Comparison of ENCODE assay signal across 15 cellular contexts in genomic region chr7:106767073-106767472, GRCh38.
DNase-seq lines count a peak whose midpoint lies in the region; ATAC-seq and TF ChIP-seq lines count a peak whose summit lies in the region.
"Had no signal": no experiment of that assay in that cellular context is flagged by ENCODE, and none has a peak within 500 bp of the region (broad histone marks: within the 10 kb centered on the region; RNA-seq: fewer than 3 reads in every experiment).

No MANE protein-coding gene starts in this region.

- no peaks in the 10 kb centered on the region for H3K36me3 Mint-ChIP-seq in CD4-positive, alpha-beta T cell (ENCODE audit: low read depth)
- peaks cover 2% of the 10 kb centered on the region for H3K36me3 Mint-ChIP-seq in activated CD8-positive, alpha-beta T cell treated with anti-CD3 and anti-CD28 coated beads for 36 hours (ENCODE audit: low read depth)

- no peak for DNase-seq in CD4-positive, alpha-beta T cell
- DNase-seq in KBM-7 = peak; percentile 61
- no peak for DNase-seq in activated CD8-positive, alpha-beta T cell treated with anti-CD3 and anti-CD28 coated beads for 36 hours
- no peak for DNase-seq in hepatocyte (ENCODE audit: low spot score)
- no peak for DNase-seq in esophagus squamous epithelium (lab: John Stamatoyannopoulos, UW)
- no peak for DNase-seq in GM13976 (ENCODE audit: low spot score)
- no peak for DNase-seq in D341Med (ENCODE audit: low spot score)
- DNase-seq: COR-L47, KG1, NCI-H2171, nephron progenitor cell, SHP77, spleen had no signal

- intact Hi-C loops in CD4-positive, alpha-beta T cell (cut with DNase I, micrococcal nuclease) = no loop called here
- intact Hi-C loops in activated CD8-positive, alpha-beta T cell treated with anti-CD3 and anti-CD28 coated beads for 36 hours (cut with micrococcal nuclease) = no loop called here
- intact Hi-C loops in esophagus squamous epithelium (cut with DNase I) = no loop called here

- peak; percentile 55 for ATAC-seq in CD4-positive, alpha-beta T cell (ENCODE audit: poor library complexity)
- peak; percentile 28 for ATAC-seq in activated CD8-positive, alpha-beta T cell treated with anti-CD3 and anti-CD28 coated beads for 36 hours
- no peak for ATAC-seq in GM19452 (IDR thresholded peaks at IDR 0.05; ENCODE audit: unreplicated experiment)
- ATAC-seq: esophagus mucosa had no signal

- TF ChIP-seq POLR2A in esophagus squamous epithelium (IDR thresholded peaks at IDR 0.05) = no peak

- H3K4me1 ChIP-seq in hepatocyte (ENCODE audit: insufficient read depth) = no peaks in the 10 kb centered on the region
- H3K4me1 ChIP-seq in esophagus squamous epithelium = peaks cover 0 to 9% (median 3%) of the 10 kb centered on the region in 3 donors

- H3K9me3 ChIP-seq in CD4-positive, alpha-beta T cell (ENCODE audit: control insufficient read depth, low read length) = no peaks in the 10 kb centered on the region
- H3K9me3 ChIP-seq in hepatocyte (ENCODE audit: low read depth) (no peaks in the 10 kb centered on the region), esophagus squamous epithelium (no peaks in the 10 kb centered on the region)
- H3K9me3 ChIP-seq: spleen had no signal

- H3K79me2 ChIP-seq in hepatocyte = no peaks in the 10 kb centered on the region

- H3K4me3 ChIP-seq in hepatocyte (no peak overlapping the region), esophagus squamous epithelium (no peak overlapping the region)

- H3K27ac ChIP-seq in CD4-positive, alpha-beta T cell (ENCODE audit: low read depth, low read length) = no peak overlapping the region
- H3K27ac ChIP-seq in hepatocyte (no peak overlapping the region), esophagus squamous epithelium (no peak overlapping the region)

- no peaks in the 10 kb centered on the region for H3K9me3 Mint-ChIP-seq in CD4-positive, alpha-beta T cell
- H3K9me3 Mint-ChIP-seq in activated CD8-positive, alpha-beta T cell treated with anti-CD3 and anti-CD28 coated beads for 36 hours = peaks cover 3% of the 10 kb centered on the region
- H3K9me3 Mint-ChIP-seq: nephron progenitor cell had no signal

- CTCF ChIA-PET in CD4-positive, alpha-beta T cell (lab: Charles Lee) = no interaction called here
- CTCF ChIA-PET in activated CD8-positive, alpha-beta T cell treated with anti-CD3 and anti-CD28 coated beads for 36 hours (lab: Charles Lee) = interaction anchor here (1.0 to 3.3 kb wide), 6 partner anchors 8 to 106 kb away, joined by 3 to 14 read pairs (median 5); partner anchors contain the start of gene CCDC71L

- H3K36me3 ChIP-seq in hepatocyte (replicated peaks; ENCODE audit: insufficient read depth, low read depth) (no peaks in the 10 kb centered on the region), esophagus squamous epithelium (no peaks in the 10 kb centered on the region)
- H3K36me3 ChIP-seq: spleen had no signal

- H3K4me2 ChIP-seq in hepatocyte = no peak overlapping the region

- peak overlapping the region; percentile 37 for H2AFZ ChIP-seq in hepatocyte

- H3K27me3 Mint-ChIP-seq in CD4-positive, alpha-beta T cell = no peaks in the 10 kb centered on the region
- no peaks in the 10 kb centered on the region for H3K27me3 Mint-ChIP-seq in activated CD8-positive, alpha-beta T cell treated with anti-CD3 and anti-CD28 coated beads for 36 hours

- no peak for TF ChIP-seq CTCF in CD4-positive, alpha-beta T cell (IDR thresholded peaks at IDR 0.05)
- TF ChIP-seq CTCF in activated CD8-positive, alpha-beta T cell treated with anti-CD3 and anti-CD28 coated beads for 36 hours (IDR thresholded peaks at IDR 0.05) = no peak
- TF ChIP-seq CTCF in hepatocyte (IDR thresholded peaks at IDR 0.05; ENCODE audit: poor library complexity) (no peak), esophagus squamous epithelium (IDR thresholded peaks at IDR 0.05) (no peak), GM13976 (IDR thresholded peaks at IDR 0.05; ENCODE audit: borderline replicate concordance, control extremely low read depth, extremely low read depth, insufficient read depth, missing control alignments) (no peak)

- H3K27ac Mint-ChIP-seq in CD4-positive, alpha-beta T cell = peak overlapping the region; percentile 33
- H3K27ac Mint-ChIP-seq in activated CD8-positive, alpha-beta T cell treated with anti-CD3 and anti-CD28 coated beads for 36 hours = peak overlapping the region; percentile 86
- H3K27ac Mint-ChIP-seq: nephron progenitor cell had no signal

- H3K27me3 ChIP-seq in CD4-positive, alpha-beta T cell (ENCODE audit: control insufficient read depth, insufficient read depth, low read length) = no peaks in the 10 kb centered on the region
- H3K27me3 ChIP-seq in hepatocyte (no peaks in the 10 kb centered on the region), esophagus squamous epithelium (no peaks in the 10 kb centered on the region)
- H3K27me3 ChIP-seq: spleen had no signal

- WGBS in hepatocyte (ENCODE audit: low lambda C conversion rate, missing lambda C conversion rate) = 56% methylated on average over 2 of the region's 2 CpGs
- WGBS in esophagus squamous epithelium, 2 donors = 59 to 70% methylated on average over 2 of the region's 2 CpGs

- peak overlapping the region; percentile 42 for H3K4me3 Mint-ChIP-seq in CD4-positive, alpha-beta T cell
- H3K4me3 Mint-ChIP-seq in activated CD8-positive, alpha-beta T cell treated with anti-CD3 and anti-CD28 coated beads for 36 hours = peak overlapping the region; percentile 7
- H3K4me3 Mint-ChIP-seq: nephron progenitor cell had no signal

- H3K4me1 Mint-ChIP-seq in CD4-positive, alpha-beta T cell (ENCODE audit: low read depth) = peaks cover 27% of the 10 kb centered on the region
- H3K4me1 Mint-ChIP-seq in activated CD8-positive, alpha-beta T cell treated with anti-CD3 and anti-CD28 coated beads for 36 hours (ENCODE audit: low read depth) = peaks cover 44% of the 10 kb centered on the region
- H3K4me1 Mint-ChIP-seq: nephron progenitor cell had no signal

- no peaks in the 10 kb centered on the region for H4K20me1 ChIP-seq in hepatocyte (ENCODE audit: insufficient read depth, poor library complexity, severe bottlenecking)

- POLR2A ChIA-PET in CD4-positive, alpha-beta T cell (lab: Charles Lee) = interaction anchor here (3.0 kb wide), 1 partner anchor 402 kb away, joined by 19 read pairs; the partner anchor contains the start of gene HBP1
- POLR2A ChIA-PET in activated CD8-positive, alpha-beta T cell treated with anti-CD3 and anti-CD28 coated beads for 36 hours (lab: Charles Lee) = interaction anchor here (0.6 to 1.5 kb wide), 2 partner anchors 107 to 266 kb away, joined by 3 read pairs; no protein-coding TSS in a partner anchor

- in situ Hi-C loops in KBM-7 (cut with MboI; ENCODE audit: low pct_unique_long_range_greater_than_20kb, low sequenced_read_pairs) (no loop called here), GM13976 (cut with MboI; ENCODE audit: low sequenced_read_pairs, unreplicated experiment) (no loop called here)

- no peaks in the 10 kb centered on the region for H3K9me2 ChIP-seq in hepatocyte (replicated peaks; ENCODE audit: insufficient read depth)
